In the genomic region with DNA sequence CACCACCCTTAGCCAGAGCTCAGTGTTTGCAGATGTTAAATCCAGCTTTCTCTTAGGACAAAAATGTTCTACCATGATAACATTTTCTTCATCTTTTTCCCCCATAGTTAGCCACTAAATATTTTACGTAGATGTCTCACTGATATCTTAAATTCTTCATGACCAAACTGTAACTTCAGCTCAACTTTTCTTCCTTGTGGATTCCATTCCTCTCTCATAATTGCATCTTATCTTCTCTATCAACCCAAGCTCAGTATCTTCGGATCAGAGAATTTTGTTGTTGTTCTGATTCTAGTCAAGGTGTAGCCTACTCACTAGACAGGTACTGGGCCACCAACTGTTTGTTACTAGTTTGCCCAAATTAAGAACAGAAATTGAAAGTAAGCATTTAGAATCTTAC, we compare ENCODE assay signal across 1 cellular context.
TF ChIP-seq lines count a peak whose summit lies in the region.

No MANE protein-coding gene starts in this region.

TF ChIP-seq in GM12878, 131 proteins besides CTCF, POLR2A, EP300 and RAD21 (continued from another document):
- TF ChIP-seq ZNF24 (IDR thresholded peaks at IDR 0.05) (no peak), PAX5 (IDR thresholded peaks at IDR 0.05; ENCODE audit: borderline replicate concordance, low read depth, low read length) (no peak), RB1 (IDR thresholded peaks at IDR 0.05; ENCODE audit: borderline replicate concordance) (no peak), RAD51 (IDR thresholded peaks at IDR 0.05) (no peak), SREBF1 (IDR thresholded peaks at IDR 0.05; ENCODE audit: low read length) (no peak), HCFC1 (IDR thresholded peaks at IDR 0.05; ENCODE audit: low read length) (no peak), ESRRA (IDR thresholded peaks at IDR 0.05; ENCODE audit: low read length) (no peak), SMC3 (IDR thresholded peaks at IDR 0.05; ENCODE audit: borderline replicate concordance, low read length) (no peak), PML (IDR thresholded peaks at IDR 0.05; ENCODE audit: low read length) (no peak), MEF2B (IDR thresholded peaks at IDR 0.05; ENCODE audit: partially characterized antibody, poor library complexity, severe bottlenecking) (no peak), EGR1 (IDR thresholded peaks at IDR 0.05; ENCODE audit: borderline replicate concordance in 1 of 2, low read depth in 2 of 2, low read length in 2 of 2) (no peak), MYB (IDR thresholded peaks at IDR 0.05; ENCODE audit: borderline replicate concordance, low read depth, low read length) (no peak), SMAD1 (IDR thresholded peaks at IDR 0.05; ENCODE audit: low read depth, partially characterized antibody) (no peak), ETV6 (conservative IDR thresholded peaks at IDR 0.05 in 1 of 2, IDR thresholded peaks at IDR 0.05 in 1 of 2; ENCODE audit: borderline replicate concordance in 1 of 2, low read depth in 1 of 2) (no peak), HDAC6 (IDR thresholded peaks at IDR 0.05; ENCODE audit: unreplicated experiment) (no peak)
- TF ChIP-seq, protein P1, sequence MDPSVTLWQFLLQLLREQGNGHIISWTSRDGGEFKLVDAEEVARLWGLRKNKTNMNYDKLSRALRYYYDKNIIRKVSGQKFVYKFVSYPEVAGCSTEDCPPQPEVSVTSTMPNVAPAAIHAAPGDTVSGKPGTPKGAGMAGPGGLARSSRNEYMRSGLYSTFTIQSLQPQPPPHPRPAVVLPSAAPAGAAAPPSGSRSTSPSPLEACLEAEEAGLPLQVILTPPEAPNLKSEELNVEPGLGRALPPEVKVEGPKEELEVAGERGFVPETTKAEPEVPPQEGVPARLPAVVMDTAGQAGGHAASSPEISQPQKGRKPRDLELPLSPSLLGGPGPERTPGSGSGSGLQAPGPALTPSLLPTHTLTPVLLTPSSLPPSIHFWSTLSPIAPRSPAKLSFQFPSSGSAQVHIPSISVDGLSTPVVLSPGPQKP (IDR thresholded peaks at IDR 0.05; ENCODE audit: low read depth, low read length) = no peak
